In genomic region chr7:47413526-47414341, GRCh38 we compare ENCODE assay signal across 21 cellular contexts.
"Had no signal": no experiment of that assay in that cellular context is flagged by ENCODE, and none has a peak within 500 bp of the region (broad histone marks: within the 10 kb centered on the region; RNA-seq: fewer than 3 reads in every experiment).

No MANE protein-coding gene starts in this region.

- H3K27ac Mint-ChIP-seq: activated CD8-positive, alpha-beta memory T cell treated with anti-CD3 and anti-CD28 coated beads, Interleukin-2, amount 10 ng/mL, durations not matched to agents 7 days and 5 days; activated CD8-positive, alpha-beta T cell treated with anti-CD3 and anti-CD28 coated beads for 36 hours; activated naive CD8-positive, alpha-beta T cell; effector memory CD8-positive, alpha-beta T cell; natural killer cell treated with Interleukin-12 subunit alpha and Interleukin-12 subunit beta and Interleukin-15 and Interleukin-18, amount 100 ng/mL, for 72 hours; WTC11 had no signal

- H3K4me3 Mint-ChIP-seq: activated CD8-positive, alpha-beta memory T cell treated with anti-CD3 and anti-CD28 coated beads, Interleukin-2, amount 10 ng/mL, durations not matched to agents 7 days and 5 days; activated CD8-positive, alpha-beta T cell treated with anti-CD3 and anti-CD28 coated beads for 36 hours; activated naive CD8-positive, alpha-beta T cell; effector memory CD8-positive, alpha-beta T cell; natural killer cell treated with Interleukin-12 subunit alpha and Interleukin-12 subunit beta and Interleukin-15 and Interleukin-18, amount 100 ng/mL, for 72 hours; WTC11 had no signal

- DNase-seq: activated CD4-positive, alpha-beta T cell treated with anti-CD3 and anti-CD28 coated beads, Interleukin-2, amount 50 U/mL, for 1 hour; activated CD8-positive, alpha-beta memory T cell treated with anti-CD3 and anti-CD28 coated beads, Interleukin-2, amount 10 ng/mL, durations not matched to agents 7 days and 5 days; activated CD8-positive, alpha-beta T cell treated with anti-CD3 and anti-CD28 coated beads for 36 hours; activated effector memory CD4-positive, alpha-beta T cell treated with Interleukin-2 at 50 U/mL for 16 hours; activated naive CD4-positive, alpha-beta T cell treated with Interleukin-2 at 50 U/mL for 16 hours; activated T-cell treated with anti-CD3 and anti-CD28 coated beads for 4 hours; anterior cingulate cortex; colonic mucosa; effector memory CD8-positive, alpha-beta T cell; left cardiac atrium; mesenchymal stem cell; mucosa of descending colon; pancreas; psoas muscle; stimulated activated naive CD4-positive, alpha-beta T cell; T-helper 2 cell; upper lobe of right lung had no signal

- H3K4me1 Mint-ChIP-seq: activated CD8-positive, alpha-beta memory T cell treated with anti-CD3 and anti-CD28 coated beads, Interleukin-2, amount 10 ng/mL, durations not matched to agents 7 days and 5 days had no signal

- ATAC-seq: activated CD8-positive, alpha-beta memory T cell treated with anti-CD3 and anti-CD28 coated beads, Interleukin-2, amount 10 ng/mL, durations not matched to agents 7 days and 5 days; activated CD8-positive, alpha-beta T cell treated with anti-CD3 and anti-CD28 coated beads for 36 hours; effector memory CD8-positive, alpha-beta T cell; gastroesophageal sphincter; mucosa of descending colon; pancreas; upper lobe of right lung; WTC11 had no signal

- H3K36me3 Mint-ChIP-seq: activated CD8-positive, alpha-beta memory T cell treated with anti-CD3 and anti-CD28 coated beads, Interleukin-2, amount 10 ng/mL, durations not matched to agents 7 days and 5 days; activated naive CD8-positive, alpha-beta T cell; natural killer cell treated with Interleukin-12 subunit alpha and Interleukin-12 subunit beta and Interleukin-15 and Interleukin-18, amount 100 ng/mL, for 72 hours had no signal

- H3K27me3 Mint-ChIP-seq: activated CD8-positive, alpha-beta memory T cell treated with anti-CD3 and anti-CD28 coated beads, Interleukin-2, amount 10 ng/mL, durations not matched to agents 7 days and 5 days; activated CD8-positive, alpha-beta T cell treated with anti-CD3 and anti-CD28 coated beads for 36 hours; activated naive CD8-positive, alpha-beta T cell; natural killer cell treated with Interleukin-12 subunit alpha and Interleukin-12 subunit beta and Interleukin-15 and Interleukin-18, amount 100 ng/mL, for 72 hours had no signal

- H3K9me3 Mint-ChIP-seq: activated CD8-positive, alpha-beta T cell treated with anti-CD3 and anti-CD28 coated beads for 36 hours; effector memory CD8-positive, alpha-beta T cell; natural killer cell treated with Interleukin-12 subunit alpha and Interleukin-12 subunit beta and Interleukin-15 and Interleukin-18, amount 100 ng/mL, for 72 hours; WTC11 had no signal
